15 cellular contexts compared by ENCODE assay signal in genomic region chr2:109405833-109406232, GRCh38.
DNase-seq lines count a peak whose midpoint lies in the region; ATAC-seq and TF ChIP-seq lines count a peak whose summit lies in the region.
"Had no signal": no experiment of that assay in that cellular context is flagged by ENCODE, and none has a peak within 500 bp of the region (broad histone marks: within the 10 kb centered on the region; RNA-seq: fewer than 3 reads in every experiment).

No MANE protein-coding gene starts in this region.

- H3K4me3 ChIP-seq in osteoblast (ENCODE audit: insufficient read depth, low read length) (no peak overlapping the region), prostate gland (no peak overlapping the region)
- H3K4me3 ChIP-seq: GM23248 had no signal

- H3K4me1 Mint-ChIP-seq in activated naive CD4-positive, alpha-beta T cell treated with anti-CD3 and anti-CD28 coated beads, Interleukin-2, amount 50 U/mL, for 24 hours: no peaks in the 10 kb centered on the region

- no peak for ATAC-seq in activated naive CD4-positive, alpha-beta T cell treated with anti-CD3 and anti-CD28 coated beads, Interleukin-2, amount 50 U/mL, for 72 hours
- ATAC-seq in foreskin keratinocyte: peak; percentile 20
- no peak for ATAC-seq in HG03095 (IDR thresholded peaks at IDR 0.05; ENCODE audit: unreplicated experiment)
- ATAC-seq: HCT116 had no signal

- 98% methylated on average over 7 of the region's 10 CpGs for WGBS in prostate gland

- H3K27ac Mint-ChIP-seq in activated naive CD4-positive, alpha-beta T cell treated with anti-CD3 and anti-CD28 coated beads, Interleukin-2, amount 50 U/mL, for 24 hours: peak overlapping the region; percentile 73
- H3K27ac Mint-ChIP-seq in activated naive CD4-positive, alpha-beta T cell treated with anti-CD3 and anti-CD28 coated beads, Interleukin-2, amount 50 U/mL, for 72 hours: no peak overlapping the region
- H3K27ac Mint-ChIP-seq: CD8-positive, alpha-beta memory T cell had no signal

- no peak overlapping the region for H2AFZ ChIP-seq in osteoblast (ENCODE audit: low read length)
- H2AFZ ChIP-seq: GM23248 had no signal

- H3K4me2 ChIP-seq in osteoblast (ENCODE audit: insufficient read depth, low read length): no peak overlapping the region

- peaks cover 29% of the 10 kb centered on the region for H4K20me1 ChIP-seq in osteoblast (ENCODE audit: insufficient read depth, low read length)

- H3K9me3 ChIP-seq in osteoblast (ENCODE audit: low read depth, low read length) (no peaks in the 10 kb centered on the region), prostate gland (no peaks in the 10 kb centered on the region)
- H3K9me3 ChIP-seq: Caco-2 had no signal

- no peaks in the 10 kb centered on the region for H3K9me3 Mint-ChIP-seq in activated naive CD4-positive, alpha-beta T cell treated with anti-CD3 and anti-CD28 coated beads, Interleukin-2, amount 50 U/mL, for 24 hours
- H3K9me3 Mint-ChIP-seq in activated naive CD4-positive, alpha-beta T cell treated with anti-CD3 and anti-CD28 coated beads, Interleukin-2, amount 50 U/mL, for 72 hours: no peaks in the 10 kb centered on the region
- H3K9me3 Mint-ChIP-seq: CD8-positive, alpha-beta memory T cell had no signal

- no peak overlapping the region for H3K27ac ChIP-seq in foreskin keratinocyte
- H3K27ac ChIP-seq in osteoblast (ENCODE audit: low read depth, low read length): no peak overlapping the region
- H3K27ac ChIP-seq in prostate gland: no peak overlapping the region
- H3K27ac ChIP-seq: 22Rv1, GM23248, HL-60 had no signal

- no peaks in the 10 kb centered on the region for H3K79me2 ChIP-seq in osteoblast (ENCODE audit: insufficient read depth, low read length)

- no peaks in the 10 kb centered on the region for H3K36me3 Mint-ChIP-seq in activated naive CD4-positive, alpha-beta T cell treated with anti-CD3 and anti-CD28 coated beads, Interleukin-2, amount 50 U/mL, for 24 hours
- no peaks in the 10 kb centered on the region for H3K36me3 Mint-ChIP-seq in activated naive CD4-positive, alpha-beta T cell treated with anti-CD3 and anti-CD28 coated beads, Interleukin-2, amount 50 U/mL, for 72 hours
- H3K36me3 Mint-ChIP-seq: CD8-positive, alpha-beta memory T cell had no signal

- intact Hi-C loops in posterior cingulate gyrus (cut with DNase I): no loop called here
- intact Hi-C loops in prostate gland (cut with DNase I): no loop called here

- no peak overlapping the region for H3K4me3 Mint-ChIP-seq in activated naive CD4-positive, alpha-beta T cell treated with anti-CD3 and anti-CD28 coated beads, Interleukin-2, amount 50 U/mL, for 24 hours
- H3K4me3 Mint-ChIP-seq: CD8-positive, alpha-beta memory T cell had no signal

- H3K27me3 ChIP-seq in foreskin keratinocyte (peaks cover 22% of the 10 kb centered on the region), osteoblast (ENCODE audit: insufficient read depth, low read length) (no peaks in the 10 kb centered on the region), prostate gland (replicated peaks; ENCODE audit: insufficient read depth) (no peaks in the 10 kb centered on the region)

- TF ChIP-seq CTCF in foreskin keratinocyte (conservative IDR thresholded peaks at IDR 0.05): no peak
- no peak for TF ChIP-seq CTCF in osteoblast (IDR thresholded peaks at IDR 0.05; ENCODE audit: extremely low read depth, low read depth, low read length)
- TF ChIP-seq CTCF in prostate gland (IDR thresholded peaks at IDR 0.05): no peak

- H3K36me3 ChIP-seq in osteoblast (ENCODE audit: insufficient read depth, low read length) (no peaks in the 10 kb centered on the region), prostate gland (no peaks in the 10 kb centered on the region)

- H3K4me1 ChIP-seq in foreskin keratinocyte (peaks cover 11% of the 10 kb centered on the region), osteoblast (ENCODE audit: insufficient read depth, low read length) (peaks cover 3% of the 10 kb centered on the region), prostate gland (replicated peaks) (no peaks in the 10 kb centered on the region)
- H3K4me1 ChIP-seq: Caco-2 had no signal

- H3K27me3 Mint-ChIP-seq in activated naive CD4-positive, alpha-beta T cell treated with anti-CD3 and anti-CD28 coated beads, Interleukin-2, amount 50 U/mL, for 24 hours: no peaks in the 10 kb centered on the region

- no peak for DNase-seq in activated naive CD4-positive, alpha-beta T cell treated with anti-CD3 and anti-CD28 coated beads, Interleukin-2, amount 50 U/mL, for 72 hours (ENCODE audit: low spot score in 2 of 2)
- DNase-seq in foreskin keratinocyte (no peak), osteoblast (ENCODE audit: insufficient read length, low spot score, missing footprints) (peak; percentile 5), posterior cingulate gyrus (no peak), prostate gland (ENCODE audit: low spot score) (no peak)
- DNase-seq: Caco-2; CD8-positive, alpha-beta memory T cell; DND-41; GDM1; GM23248 had no signal

- TF ChIP-seq POLR2A in prostate gland (IDR thresholded peaks at IDR 0.05): no peak
